Comparison of ENCODE assay signal across 10 cellular contexts in genomic region chr17:4433515-4434031, GRCh38. TPM values are rescaled to one million over a fixed set of nuclear protein-coding genes. Genes with fewer than 3 reads are reported as not detected.
A peak's percentile ranks its signal among the peaks of the same experiment; 100 is the strongest.
DNase-seq lines count a peak whose midpoint lies in the region; ATAC-seq and TF ChIP-seq lines count a peak whose summit lies in the region.
"Had no signal": no experiment of that assay in that cellular context is flagged by ENCODE, and none has a peak within 500 bp of the region (broad histone marks: within the 10 kb centered on the region; RNA-seq: fewer than 3 reads in every experiment).

Gene SPNS3, plus strand, starts transcription at chr17:4433940. Its CDS starts 28 bp downstream, at chr17:4433968.

- BruUV-seq in Panc1 (replicated peaks; lab: Mats Ljungman, UMichigan) = no TSS peak

- H3K27ac ChIP-seq in Panc1 (ENCODE audit: low read length) (no peak within 1 kb of the TSS), aorta (ENCODE audit: low read depth in 1 of 2, low read length in 2 of 2) (no peak within 1 kb of the TSS)

- H3K27me3 ChIP-seq in Panc1 (ENCODE audit: control insufficient read depth, insufficient read depth, low read length) = no peaks in the 10 kb centered on the region
- H3K27me3 ChIP-seq in aorta (ENCODE audit: control insufficient read depth in 1 of 2, insufficient read depth in 2 of 2, low read length in 1 of 2) = no peaks in the 10 kb centered on the region

- ATAC-seq in Panc1 = peak; percentile 55; the same call in 1 of the 2 replicates
- ATAC-seq in HG03439 (IDR thresholded peaks at IDR 0.05; ENCODE audit: unreplicated experiment) = no peak
- ATAC-seq in aorta (ENCODE audit: low FRiP score) = no peak
- ATAC-seq in GM19452 (IDR thresholded peaks at IDR 0.05; ENCODE audit: unreplicated experiment) = no peak

- H3K36me3 ChIP-seq in Panc1 (ENCODE audit: control insufficient read depth, insufficient read depth, low read length) (no peaks in the 10 kb centered on the region), aorta (ENCODE audit: control insufficient read depth in 1 of 2, insufficient read depth in 2 of 2, low read length in 1 of 2) (no peaks in the 10 kb centered on the region)

- CTCF ChIA-PET in Panc1 (lab: Charles Lee) = interaction anchor here (0.7 kb wide), 1 partner anchor 103 kb away, joined by 3 read pairs; no protein-coding TSS in a partner anchor

- POLR2A ChIA-PET in Panc1 (lab: Charles Lee) = no interaction called here

- 47 to 56% methylated on average over 13 of the region's 13 CpGs for WGBS in aorta, 2 donors

- peak within 1 kb of the TSS; percentile 1; the same call in 1 of the 2 replicates for H3K4me3 ChIP-seq in GM12865 (ENCODE audit: low read depth, low read length)
- H3K4me3 ChIP-seq in Panc1 (ENCODE audit: low read depth in 2 of 2, low read length in 2 of 2) = no peak within 1 kb of the TSS
- no peak within 1 kb of the TSS for H3K4me3 ChIP-seq in aorta (ENCODE audit: low read length in 2 of 2)

- no peaks in the 10 kb centered on the region for H3K4me1 ChIP-seq in Panc1 (ENCODE audit: control insufficient read depth, insufficient read depth, low read length)
- no peaks in the 10 kb centered on the region for H3K4me1 ChIP-seq in aorta (ENCODE audit: control insufficient read depth in 1 of 2, insufficient read depth in 2 of 2, low read length in 2 of 2)

- in situ Hi-C loops in Panc1 (cut with HindIII; ENCODE audit: low pct_unique_long_range_greater_than_20kb, low sequenced_read_pairs) = no loop called here

- DNase-seq in GM12865 (ENCODE audit: low read depth) (peak; percentile 52), Panc1 (ENCODE audit: low read depth, low spot score) (no peak), putamen (ENCODE audit: low spot score) (no peak), aorta (no peak)
- peak; percentile 45 for DNase-seq in activated gamma-delta T cell treated with anti-CD3 and anti-CD28 coated beads, Interleukin-2, amount 50 U/mL, for 16 hours (ENCODE audit: low read depth)
- peak; percentile 19 for DNase-seq in stimulated activated CD4-positive, alpha-beta T cell treated with anti-CD3 and anti-CD28 coated beads, Interleukin-12 subunit alpha, Interleukin-12 subunit beta, amount 100 ng/mL, for 4 hours
- DNase-seq: NCI-H2227 treated with DMSO at 0.1 percent for 48 hours had no signal

- no peaks in the 10 kb centered on the region for H3K9me3 ChIP-seq in Panc1 (ENCODE audit: control insufficient read depth, insufficient read depth, low read depth, low read length)
- no peaks in the 10 kb centered on the region for H3K9me3 ChIP-seq in aorta (ENCODE audit: control insufficient read depth, low read length)

- intact Hi-C loops in Panc1 (cut with micrococcal nuclease; ENCODE audit: unreplicated experiment) (no loop called here), aorta (cut with DNase I) (no loop called here)

- TF ChIP-seq CTCF in GM12865 (IDR thresholded peaks at IDR 0.05; ENCODE audit: insufficient read depth, low read depth, low read length, missing control alignments) (no peak), Panc1 (IDR thresholded peaks at IDR 0.05) (no peak)

RNA-seq across cellular contexts. Expression of gene SPNS3, which starts in this region (rescaled TPM):
- 0.10 TPM for total RNA-seq in Panc1 (2021; ENCODE audit: unreplicated experiment)
- polyA plus RNA-seq in Panc1 (2012; ENCODE audit: insufficient read length) = not detected
- total RNA-seq in aorta = 1 to 10 TPM in 1 of 2 donors, under 1 TPM in 1; 0.19 to 1.2 TPM
- under 1 TPM in 1 of 2 donors, not detected in 1; 0.25 TPM for polyA plus RNA-seq in aorta
- total RNA-seq: skeletal muscle tissue had no signal

Comparison
In these comparisons a context has a peak if more than half of its experiments do, and no peak if none do; other contexts are left out.
1. Peak in ATAC-seq in Panc1; RNA of the gene not detected or under 1 TPM.
2. DNase-seq: peak in GM12865 (single experiment), activated gamma-delta T cell treated with anti-CD3 and anti-CD28 coated beads, Interleukin-2, amount 50 U/mL, for 16 hours (single experiment) and stimulated activated CD4-positive, alpha-beta T cell treated with anti-CD3 and anti-CD28 coated beads, Interleukin-12 subunit alpha, Interleukin-12 subunit beta, amount 100 ng/mL, for 4 hours (single experiment); none in Panc1 (single experiment), putamen (single experiment) and aorta (0 of 2).